Comparison of ENCODE assay signal across 9 cellular contexts in genomic region chr7:113421696-113422330, GRCh38.
DNase-seq lines count a peak whose midpoint lies in the region; ATAC-seq and TF ChIP-seq lines count a peak whose summit lies in the region.
"Had no signal": no experiment of that assay in that cellular context is flagged by ENCODE, and none has a peak within 500 bp of the region (broad histone marks: within the 10 kb centered on the region; RNA-seq: fewer than 3 reads in every experiment).

No MANE protein-coding gene starts in this region.

- H3K27ac ChIP-seq in HCT116 (ENCODE audit: low read depth, low read length) (no peak overlapping the region), foreskin keratinocyte (no peak overlapping the region), thyroid gland (no peak overlapping the region)
- H3K27ac ChIP-seq: skin epidermis had no signal

- no TSS peak for BruUV-seq in HCT116 (replicated peaks; lab: Mats Ljungman, UMichigan)

- no peaks in the 10 kb centered on the region for H3K9me3 Mint-ChIP-seq in activated T-helper 2 cell treated with anti-CD3 and anti-CD28 coated beads, Interferon-gamma antibody, Interleukin-2, Interleukin-4, amounts not matched to agents 10 μg/mL and 5 μg/mL and 100 μg/mL, durations not matched to agents 14 hours and 24 hours and 36 hours

- no peaks in the 10 kb centered on the region for H3K4me1 ChIP-seq in HCT116 (ENCODE audit: control insufficient read depth in 1 of 2, insufficient read depth in 2 of 2, low read length in 2 of 2)
- no peaks in the 10 kb centered on the region for H3K4me1 ChIP-seq in foreskin keratinocyte
- no peaks in the 10 kb centered on the region for H3K4me1 ChIP-seq in thyroid gland

- TF ChIP-seq RAD21 in HCT116 (IDR thresholded peaks at IDR 0.05; ENCODE audit: low read depth), result peak; percentile 82

- no peaks in the 10 kb centered on the region for H3K9me2 ChIP-seq in HCT116 (ENCODE audit: insufficient read depth)

- ATAC-seq in HCT116 (peak; percentile 100), foreskin keratinocyte (peak; percentile 100), omental fat pad (ENCODE audit: low FRiP score) (peak; percentile 89)

- POLR2A ChIA-PET in HCT116 (lab: Charles Lee), result no interaction called here

- RAD21 ChIA-PET in HCT116 (lab: Charles Lee; ENCODE audit: low non-redundant PET in 1 of 2, low total read pairs in 2 of 2, uncharacterized antibody in 2 of 2, unreplicated experiment in 2 of 2), result interaction anchor here (0.8 to 1.4 kb wide), 4 partner anchors 261 to 406 kb away, joined by 3 to 8 read pairs (median 4); no protein-coding TSS in a partner anchor

- H3K4me3 ChIP-seq in GM06990 (replicated peaks; ENCODE audit: low read depth, low read length), result no peak overlapping the region
- H3K4me3 ChIP-seq in HCT116 (replicated peaks in 1 of 2; ENCODE audit: low read depth in 1 of 2, low read length in 2 of 2), result no peak overlapping the region
- H3K4me3 ChIP-seq in MG63, result no peak overlapping the region
- H3K4me3 ChIP-seq in thyroid gland (replicated peaks in 1 of 3), result no peak overlapping the region
- H3K4me3 ChIP-seq: skin epidermis had no signal

- no peaks in the 10 kb centered on the region for H3K27me3 ChIP-seq in GM06990 (replicated peaks; ENCODE audit: control insufficient read depth, insufficient read depth, low read length)
- H3K27me3 ChIP-seq in HCT116 (ENCODE audit: insufficient read depth, low read length), result no peaks in the 10 kb centered on the region
- H3K27me3 ChIP-seq in MG63, result no peaks in the 10 kb centered on the region
- H3K27me3 ChIP-seq in foreskin keratinocyte, result no peaks in the 10 kb centered on the region
- no peaks in the 10 kb centered on the region for H3K27me3 ChIP-seq in thyroid gland

- peak; percentile 88 for TF ChIP-seq CTCF in GM06990 (IDR thresholded peaks at IDR 0.05; ENCODE audit: insufficient read depth, low read length, poor library complexity, severe bottlenecking)
- TF ChIP-seq CTCF in HCT116 (IDR thresholded peaks at IDR 0.05 in 2 of 3, conservative IDR thresholded peaks at IDR 0.05 in 1 of 3; ENCODE audit: borderline replicate concordance in 1 of 3, insufficient read depth in 1 of 3, low read depth in 2 of 3, low read length in 2 of 3), result peak; percentile 85 to 96 (median 89)
- peak; percentile 83 for TF ChIP-seq CTCF in foreskin keratinocyte (conservative IDR thresholded peaks at IDR 0.05)
- TF ChIP-seq CTCF in omental fat pad (IDR thresholded peaks at IDR 0.05), result peak in 2 of 3 donors; percentile 2 to 42
- TF ChIP-seq CTCF in thyroid gland (IDR thresholded peaks at IDR 0.05), result peak in 5 of 6 experiments; percentile 66 to 93 (median 82)

- TF ChIP-seq POLR2A in HCT116 (IDR thresholded peaks at IDR 0.05; ENCODE audit: borderline replicate concordance, extremely low read depth, insufficient read depth, insufficient read length), result no peak
- TF ChIP-seq POLR2A in thyroid gland (IDR thresholded peaks at IDR 0.05), result no peak

- peaks cover 2% of the 10 kb centered on the region for H3K4me1 Mint-ChIP-seq in activated T-helper 2 cell treated with anti-CD3 and anti-CD28 coated beads, Interferon-gamma antibody, Interleukin-2, Interleukin-4, amounts not matched to agents 10 μg/mL and 5 μg/mL and 100 μg/mL, durations not matched to agents 14 hours and 24 hours and 36 hours (ENCODE audit: low read depth)

- no peaks in the 10 kb centered on the region for H4K20me1 ChIP-seq in HCT116 (ENCODE audit: insufficient read depth)

- 26 to 28% methylated on average over 4 of the region's 4 CpGs for WGBS in thyroid gland, 2 donors

- H3K36me3 Mint-ChIP-seq in activated T-helper 2 cell treated with anti-CD3 and anti-CD28 coated beads, Interferon-gamma antibody, Interleukin-2, Interleukin-4, amounts not matched to agents 10 μg/mL and 5 μg/mL and 100 μg/mL, durations not matched to agents 14 hours and 24 hours and 36 hours (ENCODE audit: low read depth), result no peaks in the 10 kb centered on the region

- H3K9me3 ChIP-seq in HCT116 (ENCODE audit: control insufficient read depth in 1 of 2, insufficient read depth in 1 of 2, low read depth in 1 of 2, low read length in 2 of 2) (no peaks in the 10 kb centered on the region), MG63 (no peaks in the 10 kb centered on the region), thyroid gland (no peaks in the 10 kb centered on the region)

- intact Hi-C loops in HCT116 (cut with micrococcal nuclease) (loop anchor here (1.0 to 5.0 kb wide), 4 partner anchors 263 to 872 kb away; no protein-coding TSS in a partner anchor), thyroid gland (cut with DNase I) (loop anchor here (5.0 to 10.0 kb wide), 3 partner anchors 265 to 867 kb away; no protein-coding TSS in a partner anchor)
- intact Hi-C loops in activated T-helper 2 cell treated with anti-CD3 and anti-CD28 coated beads, Interferon-gamma antibody, Interleukin-2, Interleukin-4, amounts not matched to agents 10 μg/mL and 5 μg/mL and 100 μg/mL, durations not matched to agents 14 hours and 24 hours and 36 hours (cut with micrococcal nuclease), result loop anchor here (1.0 to 5.0 kb wide), 4 partner anchors 263 to 872 kb away; no protein-coding TSS in a partner anchor

- H3K4me2 ChIP-seq in HCT116 (ENCODE audit: low read length), result peak overlapping the region; percentile 7

- no peaks in the 10 kb centered on the region for H3K36me3 ChIP-seq in GM06990 (ENCODE audit: control insufficient read depth, insufficient read depth, low read length)
- H3K36me3 ChIP-seq in HCT116 (ENCODE audit: control insufficient read depth in 1 of 2, insufficient read depth in 2 of 2, low read length in 2 of 2), result no peaks in the 10 kb centered on the region
- no peaks in the 10 kb centered on the region for H3K36me3 ChIP-seq in MG63
- no peaks in the 10 kb centered on the region for H3K36me3 ChIP-seq in thyroid gland

- CTCF ChIA-PET in HCT116 (lab: Charles Lee), result interaction anchor here (0.6 to 3.4 kb wide), 12 partner anchors 10 to 872 kb away, joined by 3 to 33 read pairs (median 6); no protein-coding TSS in a partner anchor

- no peaks in the 10 kb centered on the region for H3K27me3 Mint-ChIP-seq in activated T-helper 2 cell treated with anti-CD3 and anti-CD28 coated beads, Interferon-gamma antibody, Interleukin-2, Interleukin-4, amounts not matched to agents 10 μg/mL and 5 μg/mL and 100 μg/mL, durations not matched to agents 14 hours and 24 hours and 36 hours (ENCODE audit: low read depth)

- H3K4me3 Mint-ChIP-seq in activated T-helper 2 cell treated with anti-CD3 and anti-CD28 coated beads, Interferon-gamma antibody, Interleukin-2, Interleukin-4, amounts not matched to agents 10 μg/mL and 5 μg/mL and 100 μg/mL, durations not matched to agents 14 hours and 24 hours and 36 hours (ENCODE audit: low read depth), result no peak overlapping the region

- no peaks in the 10 kb centered on the region for H3K79me2 ChIP-seq in HCT116 (ENCODE audit: insufficient read depth, low read length)

- H3K27ac Mint-ChIP-seq in activated T-helper 2 cell treated with anti-CD3 and anti-CD28 coated beads, Interferon-gamma antibody, Interleukin-2, Interleukin-4, amounts not matched to agents 10 μg/mL and 5 μg/mL and 100 μg/mL, durations not matched to agents 14 hours and 24 hours and 36 hours, result no peak overlapping the region

- H3K9ac ChIP-seq in HCT116 (ENCODE audit: low read length), result no peak overlapping the region

- DNase-seq in GM06990 (ENCODE audit: extremely low read depth, insufficient read length) (peak; percentile 25), HCT116 (ENCODE audit: low read depth, low spot score) (peak; percentile 88), MG63 (peak; percentile 53), SHP77 (lab: John Stamatoyannopoulos, UW) (peak; percentile 84 to 91), foreskin keratinocyte (peak; percentile 31 to 68), omental fat pad (ENCODE audit: low spot score) (peak; percentile 91), thyroid gland (peak; percentile 83 to 86)
- DNase-seq in activated T-helper 2 cell treated with anti-CD3 and anti-CD28 coated beads, Interferon-gamma antibody, Interleukin-2, Interleukin-4, amounts not matched to agents 10 μg/mL and 5 μg/mL and 100 μg/mL, durations not matched to agents 14 hours and 24 hours and 36 hours (ENCODE audit: low spot score), result peak; percentile 63

- peak overlapping the region; percentile 48 for H2AFZ ChIP-seq in HCT116 (ENCODE audit: low read depth, low read length, poor library complexity, severe bottlenecking)

TF ChIP-seq in HCT116, 20 proteins besides CTCF, POLR2A, EP300 and RAD21 (continues in another document):
- TF ChIP-seq ATF3 (IDR thresholded peaks at IDR 0.05), result no peak
- TF ChIP-seq CBX3 (IDR thresholded peaks at IDR 0.05; ENCODE audit: low read depth), result 0 out of 2 replicates have a peak, but pooled peaks have one; percentile 43
- no peak for TF ChIP-seq SRF (IDR thresholded peaks at IDR 0.05; ENCODE audit: low read depth)
- peak; percentile 90 for TF ChIP-seq YY1 (IDR thresholded peaks at IDR 0.05; ENCODE audit: extremely low read depth, insufficient replicate concordance, low read depth, low read length)
- TF ChIP-seq CEBPB (IDR thresholded peaks at IDR 0.05; ENCODE audit: low read depth), result no peak
- no peak for TF ChIP-seq TCF7L2 (IDR thresholded peaks at IDR 0.05; ENCODE audit: borderline replicate concordance, extremely low read depth, insufficient read depth, insufficient read length)
- TF ChIP-seq FOSL1 (IDR thresholded peaks at IDR 0.05; ENCODE audit: low read depth), result no peak
- no peak for TF ChIP-seq ZBTB33 (IDR thresholded peaks at IDR 0.05; ENCODE audit: extremely low read depth, insufficient replicate concordance, low read length)
- TF ChIP-seq POLR2AphosphoS5 (IDR thresholded peaks at IDR 0.05; ENCODE audit: low read depth, low read length), result no peak
- TF ChIP-seq EZH2 (IDR thresholded peaks at IDR 0.05), result no peak

Comparison
In these comparisons a context has a peak if more than half of its experiments do, and no peak if none do; other contexts are left out.
1. DNase-seq: peak in every context shown above with its lines; median percentile 91 in omental fat pad; 88 in HCT116; 88 in SHP77; 84 in thyroid gland; 63 in activated T-helper 2 cell treated with anti-CD3 and anti-CD28 coated beads, Interferon-gamma antibody, Interleukin-2, Interleukin-4, amounts not matched to agents 10 μg/mL and 5 μg/mL and 100 μg/mL, durations not matched to agents 14 hours and 24 hours and 36 hours; 53 in MG63; 50 in foreskin keratinocyte; 25 in GM06990.
2. CTCF ChIP-seq: peak in every context shown above with its lines; median percentile 89 in HCT116; 88 in GM06990; 83 in foreskin keratinocyte; 82 in thyroid gland; 22 in omental fat pad.